Comparison of ENCODE assay signal across 6 cellular contexts in genomic region chr12:57429473-57430116, GRCh38. TPM values are rescaled to one million over a fixed set of nuclear protein-coding genes. Genes with fewer than 3 reads are reported as not detected.
A peak's percentile ranks its signal among the peaks of the same experiment; 100 is the strongest.
DNase-seq lines count a peak whose midpoint lies in the region; ATAC-seq and TF ChIP-seq lines count a peak whose summit lies in the region.

No MANE protein-coding gene starts in this region.

- H3K4me2 ChIP-seq in smooth muscle cell: peak overlapping the region; percentile 85

- peaks cover 13% of the 10 kb centered on the region for H3K4me1 ChIP-seq in effector memory CD4-positive, alpha-beta T cell (ENCODE audit: control insufficient read depth, insufficient read depth, low read length, poor library complexity, severe bottlenecking)
- H3K4me1 ChIP-seq in smooth muscle cell (ENCODE audit: low read depth): peaks cover 11% of the 10 kb centered on the region

- H3K9me3 ChIP-seq in effector memory CD4-positive, alpha-beta T cell (ENCODE audit: control insufficient read depth, low read length): no peaks in the 10 kb centered on the region
- H3K9me3 ChIP-seq in smooth muscle cell (replicated peaks; ENCODE audit: low read depth): no peaks in the 10 kb centered on the region

- H3K4me1 Mint-ChIP-seq in activated CD4-positive, alpha-beta T cell treated with anti-CD3 and anti-CD28 coated beads for 36 hours: peaks cover 31% of the 10 kb centered on the region

- H3K4me3 Mint-ChIP-seq in activated CD4-positive, alpha-beta T cell treated with anti-CD3 and anti-CD28 coated beads for 36 hours: peak overlapping the region; percentile 89

- no peaks in the 10 kb centered on the region for H3F3A ChIP-seq in smooth muscle cell (ENCODE audit: low read depth)

- H3K27ac ChIP-seq in effector memory CD4-positive, alpha-beta T cell (ENCODE audit: insufficient read depth, low read length, poor library complexity, severe bottlenecking): peak overlapping the region; percentile 84
- H3K27ac ChIP-seq in smooth muscle cell (ENCODE audit: low read depth): peak overlapping the region; percentile 92

- no peak for DNase-seq in activated CD4-positive, alpha-beta T cell treated with anti-CD3 and anti-CD28 coated beads for 36 hours
- no peak for DNase-seq in activated CD4-positive, alpha-beta T cell treated with anti-CD3 and anti-CD28 coated beads for 1 hour
- no peak for DNase-seq in effector memory CD4-positive, alpha-beta T cell
- DNase-seq in smooth muscle cell (lab: John Stamatoyannopoulos, UW; ENCODE audit: unreplicated experiment) (no peak), anterior cingulate cortex (lab: John Stamatoyannopoulos, UW) (no peak)

- ATAC-seq in activated CD4-positive, alpha-beta T cell treated with anti-CD3 and anti-CD28 coated beads for 36 hours: no peak
- ATAC-seq in HG03460 (IDR thresholded peaks at IDR 0.05; ENCODE audit: unreplicated experiment): no peak

- peak overlapping the region; percentile 31 for H2AFZ ChIP-seq in smooth muscle cell (ENCODE audit: low read depth)

- POLR2A ChIA-PET in activated CD4-positive, alpha-beta T cell treated with anti-CD3 and anti-CD28 coated beads for 36 hours (lab: Charles Lee): interaction anchor here (0.6 to 1.0 kb wide), 3 partner anchors 19 to 741 kb away, joined by 3 to 4 read pairs (median 4); partner anchors contain the start of gene PTGES3

- H3K36me3 Mint-ChIP-seq in activated CD4-positive, alpha-beta T cell treated with anti-CD3 and anti-CD28 coated beads for 36 hours (ENCODE audit: low read depth): peaks cover 8% of the 10 kb centered on the region

- H3K9me3 Mint-ChIP-seq in activated CD4-positive, alpha-beta T cell treated with anti-CD3 and anti-CD28 coated beads for 36 hours (ENCODE audit: low read depth): no peaks in the 10 kb centered on the region

- WGBS in smooth muscle cell (ENCODE audit: low lambda C conversion rate): 43% methylated on average over 9 of the region's 9 CpGs

- no peaks in the 10 kb centered on the region for H3K27me3 ChIP-seq in effector memory CD4-positive, alpha-beta T cell (replicated peaks; ENCODE audit: control insufficient read depth, insufficient read depth, low read length, poor library complexity, severe bottlenecking)
- H3K27me3 ChIP-seq in smooth muscle cell (ENCODE audit: low read depth): no peaks in the 10 kb centered on the region

- H4K20me1 ChIP-seq in smooth muscle cell (ENCODE audit: low read depth): no peaks in the 10 kb centered on the region

- H3K79me2 ChIP-seq in smooth muscle cell (ENCODE audit: low read depth): peaks cover 39% of the 10 kb centered on the region

- CTCF ChIA-PET in activated CD4-positive, alpha-beta T cell treated with anti-CD3 and anti-CD28 coated beads for 36 hours (lab: Charles Lee): interaction anchor here (0.6 to 1.8 kb wide), 10 partner anchors 19 to 741 kb away, joined by 3 to 13 read pairs (median 4); partner anchors contain the start of genes GLI1, INHBE and PTGES3

- peak overlapping the region; percentile 94 for H3K9ac ChIP-seq in smooth muscle cell (ENCODE audit: low read depth)

- H3K27ac Mint-ChIP-seq in activated CD4-positive, alpha-beta T cell treated with anti-CD3 and anti-CD28 coated beads for 36 hours: peak overlapping the region; percentile 100

- H3K36me3 ChIP-seq in effector memory CD4-positive, alpha-beta T cell (ENCODE audit: control insufficient read depth, insufficient read depth, low read length): no peaks in the 10 kb centered on the region
- no peaks in the 10 kb centered on the region for H3K36me3 ChIP-seq in smooth muscle cell (ENCODE audit: low read depth)

- no peaks in the 10 kb centered on the region for H3K27me3 Mint-ChIP-seq in activated CD4-positive, alpha-beta T cell treated with anti-CD3 and anti-CD28 coated beads for 36 hours

- no peak for TF ChIP-seq CTCF in smooth muscle cell (IDR thresholded peaks at IDR 0.05; ENCODE audit: borderline replicate concordance, insufficient read depth, poor library complexity, severe bottlenecking)

- intact Hi-C loops in activated CD4-positive, alpha-beta T cell treated with anti-CD3 and anti-CD28 coated beads for 36 hours (cut with DNase I, micrococcal nuclease): loop anchor here (2.0 to 5.0 kb wide), 4 partner anchors 29 to 367 kb away; partner anchors contain the start of genes GLI1 (in 1 of the 2) and NAB2 (in 1 of the 2)

- peak overlapping the region; percentile 50 for H3K4me3 ChIP-seq in effector memory CD4-positive, alpha-beta T cell (ENCODE audit: insufficient read depth, low read depth, low read length, poor library complexity, severe bottlenecking)
- H3K4me3 ChIP-seq in smooth muscle cell: peak overlapping the region; percentile 53

RNA-seq across cellular contexts. Expression of gene R3HDM2, which starts 1.2 kb away (rescaled TPM):
- total RNA-seq in activated CD4-positive, alpha-beta T cell treated with anti-CD3 and anti-CD28 coated beads for 36 hours: 10 to 100 TPM; 45.9 to 52.5 TPM
- total RNA-seq in smooth muscle cell: 10.4 and 16.0 TPM in 2 replicates
- 12.2 and 17.2 TPM in 2 replicates for polyA plus RNA-seq in smooth muscle cell

RNA-seq across cellular contexts. Expression of gene INHBC, which starts 5.0 kb away (rescaled TPM):
- not detected for total RNA-seq in activated CD4-positive, alpha-beta T cell treated with anti-CD3 and anti-CD28 coated beads for 36 hours
- total RNA-seq in smooth muscle cell: not detected in 2 replicates
- polyA plus RNA-seq in smooth muscle cell: 0.42 TPM in 1 of 2 replicates, not detected in the other

RNA-seq across cellular contexts. Expression of gene INHBE, which starts 25.5 kb away (rescaled TPM):
- 1 to 10 TPM; 1.2 to 1.5 TPM for total RNA-seq in activated CD4-positive, alpha-beta T cell treated with anti-CD3 and anti-CD28 coated beads for 36 hours
- 5.4 and 11.5 TPM in 2 replicates for total RNA-seq in smooth muscle cell
- 2.1 and 2.3 TPM in 2 replicates for polyA plus RNA-seq in smooth muscle cell

RNA-seq across cellular contexts. Expression of gene GLI1, which starts 30.0 kb away (rescaled TPM):
- under 1 TPM; 0.40 to 0.73 TPM for total RNA-seq in activated CD4-positive, alpha-beta T cell treated with anti-CD3 and anti-CD28 coated beads for 36 hours
- total RNA-seq in smooth muscle cell: 1.4 and 1.5 TPM in 2 replicates
- 0.50 and 1.2 TPM in 2 replicates for polyA plus RNA-seq in smooth muscle cell

RNA-seq across cellular contexts. Expression of gene ARHGAP9, which starts 50.1 kb away (rescaled TPM):
- 100 to 1,000 TPM in 1 of 2 experiments, 10 to 100 TPM in 1; 77.7 to 101 TPM for total RNA-seq in activated CD4-positive, alpha-beta T cell treated with anti-CD3 and anti-CD28 coated beads for 36 hours
- 1.3 TPM in 1 of 2 replicates, not detected in the other for total RNA-seq in smooth muscle cell
- polyA plus RNA-seq in smooth muscle cell: not detected in 2 replicates
